9 cellular contexts compared by ENCODE assay signal in genomic region chr5:84382363-84383295, GRCh38. TPM values are rescaled to one million over a fixed set of nuclear protein-coding genes. Genes with fewer than 3 reads are reported as not detected.
DNase-seq lines count a peak whose midpoint lies in the region; ATAC-seq and TF ChIP-seq lines count a peak whose summit lies in the region.
"Had no signal": no experiment of that assay in that cellular context is flagged by ENCODE, and none has a peak within 500 bp of the region (broad histone marks: within the 10 kb centered on the region; RNA-seq: fewer than 3 reads in every experiment).

No MANE protein-coding gene starts in this region.

- peak overlapping the region; percentile 91 for H3K27ac ChIP-seq in brain microvascular endothelial cell

- ATAC-seq in GM21786 (IDR thresholded peaks at IDR 0.05; ENCODE audit: unreplicated experiment) = no peak
- ATAC-seq: HCT116 had no signal

- H3K27me3 ChIP-seq in brain microvascular endothelial cell (replicated peaks) (no peaks in the 10 kb centered on the region), skeletal muscle satellite cell (ENCODE audit: control insufficient read depth, insufficient read depth, low read length) (peaks cover 56% of the 10 kb centered on the region)

- TF ChIP-seq CTCF in brain microvascular endothelial cell (IDR thresholded peaks at IDR 0.05; ENCODE audit: low read depth, low read length, missing control alignments) = peak; percentile 33

- peak overlapping the region; percentile 90 for H3K4me2 ChIP-seq in skeletal muscle satellite cell (ENCODE audit: low read length)

- peaks cover 21% of the 10 kb centered on the region for H3K4me1 ChIP-seq in skeletal muscle satellite cell (ENCODE audit: control insufficient read depth, insufficient read depth, low read length)

- H3K4me3 ChIP-seq in brain microvascular endothelial cell (ENCODE audit: low read depth, low read length) = peak overlapping the region; percentile 92
- H3K4me3 ChIP-seq in iPS-18c (ENCODE audit: insufficient read depth, low read depth, low read length) = peak overlapping the region; percentile 86
- peak overlapping the region; percentile 80 for H3K4me3 ChIP-seq in skeletal muscle satellite cell (ENCODE audit: low read length)

- H3K9ac ChIP-seq in skeletal muscle satellite cell (ENCODE audit: low read depth, low read length) = peak overlapping the region; percentile 64

- H3K36me3 ChIP-seq in brain microvascular endothelial cell (replicated peaks) (no peaks in the 10 kb centered on the region), skeletal muscle satellite cell (ENCODE audit: insufficient read depth, low read length) (no peaks in the 10 kb centered on the region)

- peak; percentile 84 for DNase-seq in Daoy (ENCODE audit: low read depth)
- DNase-seq in NCI-H226 = peak; percentile 34
- peak; percentile 59 for DNase-seq in brain microvascular endothelial cell
- DNase-seq in foreskin melanocyte = no peak
- DNase-seq in activated effector memory CD4-positive, alpha-beta T cell treated with anti-CD3 and anti-CD28 coated beads, Interleukin-2, amount 50 U/mL, for 16 hours = no peak

- in situ Hi-C loops in brain microvascular endothelial cell (cut with HindIII; ENCODE audit: low pct_ligation_motif_present, low sequenced_read_pairs) = no loop called here

- H3K9me3 ChIP-seq in iPS-18c (ENCODE audit: control insufficient read depth, insufficient read depth, low read length) = no peaks in the 10 kb centered on the region
- no peaks in the 10 kb centered on the region for H3K9me3 ChIP-seq in skeletal muscle satellite cell (replicated peaks; ENCODE audit: low read length)

RNA-seq across cellular contexts. Expression of gene EDIL3, which starts 2.1 kb away (rescaled TPM):
- total RNA-seq in Daoy (2014; rRNA removed; shearing (Covaris generic)) = 184 and 191 TPM in 2 replicates
- total RNA-seq in skeletal muscle satellite cell (2012; rRNA removed) = 1.5 and 5.2 TPM in 2 replicates

Comparison
In these comparisons a context has a peak if more than half of its experiments do, and no peak if none do; other contexts are left out.
1. DNase-seq: peak in Daoy (single experiment), NCI-H226 (single experiment) and brain microvascular endothelial cell (single experiment); none in foreskin melanocyte (single experiment) and activated effector memory CD4-positive, alpha-beta T cell treated with anti-CD3 and anti-CD28 coated beads, Interleukin-2, amount 50 U/mL, for 16 hours (single experiment).
2. Peak in every context shown above with its lines, with median percentiles within 50 percentile points of each other: H3K4me3 ChIP-seq.